Comparison of ENCODE assay signal across 26 cellular contexts in genomic region chr11:36581536-36581935, GRCh38. TPM values are rescaled to one million over a fixed set of nuclear protein-coding genes. Genes with fewer than 3 reads are reported as not detected.
"Had no signal": no experiment of that assay in that cellular context is flagged by ENCODE, and none has a peak within 500 bp of the region (broad histone marks: within the 10 kb centered on the region; RNA-seq: fewer than 3 reads in every experiment).

No MANE protein-coding gene starts in this region.

- H3K27me3 ChIP-seq: Peyer's patch, SJCRH30 had no signal

- H3K4me2 ChIP-seq: PC-9 had no signal

- H3K9me3 ChIP-seq: MG63, Peyer's patch, SJCRH30 had no signal

- H3K4me1 ChIP-seq: Peyer's patch had no signal

- H3K27ac ChIP-seq: PC-9, Peyer's patch, SJCRH30 had no signal

- DNase-seq: Karpas-422; KG1; MG63; NCI-H1092; NCI-H1436; NCI-H187; NCI-H2029; NCI-H2081 treated with DMSO at 0.1 percent for 48 hours; NCI-H2171; NCI-H226; NCI-H446; NCI-H510A; NCI-H524 treated with DMSO at 0.1 percent for 48 hours; NCI-H69; NCI-H774; NK-92 treated with Interleukin-12 subunit alpha and Interleukin-12 subunit beta, amount 100 ng/mL, for 24 hours; OCI-M1; PC-9; Peyer's patch; SHP77 treated with DMSO at 0.1 percent for 48 hours; SJCRH30; T-helper 1 cell had no signal

- ATAC-seq: Right ventricle myocardium inferior, SK-N-SH treated with all-trans-retinoic acid at 6 μM for 48 hours had no signal

- H3K4me3 ChIP-seq: MG63, PC-9, Peyer's patch, SJCRH30 had no signal

- H3K36me3 ChIP-seq: MG63, Peyer's patch, SJCRH30 had no signal

- H2AFZ ChIP-seq: PC-9 had no signal

RNA-seq across cellular contexts. Expression of gene RAG2, which starts 16.5 kb away (rescaled TPM):
- total RNA-seq: HT-29, PC-9, Peyer's patch, Right ventricle myocardium inferior, RPMI7951 had no signal
